ENCODE assay signal across 8 cellular contexts in genomic region chr5:126594676-126595485, GRCh38. TPM values are rescaled to one million over a fixed set of nuclear protein-coding genes. Genes with fewer than 3 reads are reported as not detected.
DNase-seq lines count a peak whose midpoint lies in the region; ATAC-seq, FAIRE-seq and TF ChIP-seq lines count a peak whose summit lies in the region.

TSS of gene ALDH7A1 (minus strand) at chr5:126595219. CDS start at chr5:126595198, 21 bp downstream.

- 0% methylated on average over 49 of the region's 49 CpGs for WGBS in heart right ventricle, 2 donors
- 0 to 1% (median 1%) methylated on average over 44 to 49 of the region's 49 CpGs for WGBS in ovary, 3 donors

- no peak for FAIRE-seq in urothelium cell line (lab: Jason Lieb, UNC)

- H3K4me3 Mint-ChIP-seq in Calu3 (ENCODE audit: low read depth, unreplicated experiment), result peak within 1 kb of the TSS; percentile 97

- H3K36me3 ChIP-seq in SJCRH30 (peaks cover 15% of the 10 kb centered on the region), heart right ventricle (peaks cover 0 to 28% (median 0%) of the 10 kb centered on the region in 9 donors), ovary (no peaks in the 10 kb centered on the region)

- H3K36me3 Mint-ChIP-seq in Calu3 (ENCODE audit: insufficient read depth, unreplicated experiment), result peaks cover 31% of the 10 kb centered on the region

- H3K27ac ChIP-seq in SJCRH30, result peak within 1 kb of the TSS; percentile 83
- H3K27ac ChIP-seq in angular gyrus (ENCODE audit: low read depth, low read length), result peak within 1 kb of the TSS; percentile 70
- peak within 1 kb of the TSS in 9 of 10 donors; percentile 67 to 90 (median 76) for H3K27ac ChIP-seq in heart right ventricle
- H3K27ac ChIP-seq in ovary, result peak within 1 kb of the TSS; percentile 26 to 70

- no peaks in the 10 kb centered on the region for H3K27me3 Mint-ChIP-seq in Calu3 (ENCODE audit: unreplicated experiment)

- peak; percentile 45 for TF ChIP-seq CTCF in Calu3 (IDR thresholded peaks at IDR 0.05; ENCODE audit: unreplicated experiment)
- TF ChIP-seq CTCF in heart right ventricle (IDR thresholded peaks at IDR 0.05), result peak in 8 of 9 donors; percentile 25 to 67 (median 47)
- peak in 2 of 3 donors; percentile 30 to 53 for TF ChIP-seq CTCF in ovary (IDR thresholded peaks at IDR 0.05)

- DNase-seq in Calu3, result peak; percentile 93
- DNase-seq in HT-29 (ENCODE audit: low spot score), result peak; percentile 91
- peak; percentile 97 to 98 for DNase-seq in SJCRH30
- DNase-seq in heart right ventricle, result peak; percentile 92 to 94
- DNase-seq in ovary, result peak; percentile 93 to 95 (median 94)
- DNase-seq in urothelium cell line (ENCODE audit: low spot score), result peak; percentile 99

- no peaks in the 10 kb centered on the region for H3K27me3 ChIP-seq in SJCRH30
- H3K27me3 ChIP-seq in heart right ventricle, result no peaks in the 10 kb centered on the region
- H3K27me3 ChIP-seq in ovary, result no peaks in the 10 kb centered on the region

- peak within 1 kb of the TSS; percentile 64 for H3K4me3 ChIP-seq in SJCRH30
- peak within 1 kb of the TSS; percentile 59 to 75 (median 68) for H3K4me3 ChIP-seq in heart right ventricle
- H3K4me3 ChIP-seq in ovary, result peak within 1 kb of the TSS; percentile 48

- peak within 1 kb of the TSS; percentile 97 for H3K27ac Mint-ChIP-seq in Calu3 (ENCODE audit: unreplicated experiment)

- CTCF ChIA-PET in Calu3 (lab: Charles Lee), result interaction anchor here (0.7 to 1.7 kb wide), 11 partner anchors 9 to 270 kb away, joined by 3 to 9 read pairs (median 5); no protein-coding TSS in a partner anchor

- H3K4me1 Mint-ChIP-seq in Calu3 (ENCODE audit: low read depth, unreplicated experiment), result peaks cover 14% of the 10 kb centered on the region

- H3K9me3 ChIP-seq in SJCRH30 (replicated peaks) (no peaks in the 10 kb centered on the region), heart right ventricle (peaks cover 0 to 6% (median 0%) of the 10 kb centered on the region in 11 donors), ovary (no peaks in the 10 kb centered on the region)

- H3K9me3 Mint-ChIP-seq in Calu3 (ENCODE audit: low read depth, unreplicated experiment), result no peaks in the 10 kb centered on the region

- no TSS peak for BruUV-seq in Calu3 (replicated peaks; lab: Mats Ljungman, UMichigan)

- peak; percentile 65 for ATAC-seq in GM21390 (IDR thresholded peaks at IDR 0.05; ENCODE audit: unreplicated experiment)
- ATAC-seq in heart right ventricle, result peak; percentile 93 to 98 (median 97)

- peak; percentile 62 for TF ChIP-seq POLR2A in ovary (IDR thresholded peaks at IDR 0.05)

- no peaks in the 10 kb centered on the region for H3K4me1 ChIP-seq in SJCRH30
- H3K4me1 ChIP-seq in heart right ventricle, result peaks cover 5 to 21% (median 13%) of the 10 kb centered on the region in 9 donors
- peaks cover 3% of the 10 kb centered on the region for H3K4me1 ChIP-seq in ovary (ENCODE audit: insufficient read depth)

- intact Hi-C loops in Calu3 (cut with micrococcal nuclease; ENCODE audit: unreplicated experiment), result loop anchor here (1.0 to 2.0 kb wide), 2 partner anchors 50 to 256 kb away; no protein-coding TSS in a partner anchor
- intact Hi-C loops in heart right ventricle (cut with DNase I), result loop anchor here in 2 of 10 donors (5.0 kb wide), 2 partner anchors 253 to 258 kb away; no protein-coding TSS in a partner anchor
- intact Hi-C loops in ovary (cut with DNase I), result loop anchor here in 3 of 4 donors (5.0 to 10.0 kb wide), 4 partner anchors 50 to 250 kb away; no protein-coding TSS in a partner anchor

- TF ChIP-seq EP300 in ovary (IDR thresholded peaks at IDR 0.05), result no peak

RNA-seq across cellular contexts. Expression of gene ALDH7A1, which starts in this region (rescaled TPM):
- total RNA-seq in Calu3 (2022) (78.0 and 108 TPM in 2 replicates), heart right ventricle (10 to 100 TPM; 36.6 to 65.7 (median 53.5) TPM), ovary (100 to 1,000 TPM in 3 of 7 donors, 10 to 100 TPM in 4; 28.3 to 133 (median 99.2) TPM)
- 14.1 and 15.2 TPM in 2 replicates for total RNA-seq in HT-29 (2014; rRNA removed; shearing (Covaris generic))
- total RNA-seq in SJCRH30 (2014; rRNA removed; shearing (Covaris generic)), result 60.0 and 61.1 TPM in 2 replicates
- polyA plus RNA-seq in heart right ventricle (10 to 100 TPM; 19.5 to 22.5 TPM), ovary (100 to 1,000 TPM in 1 of 2 donors, 10 to 100 TPM in 1; 93.6 to 161 TPM)

Comparison
In these comparisons a context has a peak if more than half of its experiments do, and no peak if none do; other contexts are left out.
1. Peak in every context shown above with its lines: DNase-seq, ATAC-seq, H3K4me3 ChIP-seq and H3K27ac ChIP-seq.
2. RNA of gene ALDH7A1 (polyA plus RNA-seq): 93.6 to 161 TPM in ovary; 19.5 to 22.5 TPM in heart right ventricle; every median in the first group is over 4 times any median in the second.